Comparison of ENCODE assay signal across 23 cellular contexts in the genomic region with DNA sequence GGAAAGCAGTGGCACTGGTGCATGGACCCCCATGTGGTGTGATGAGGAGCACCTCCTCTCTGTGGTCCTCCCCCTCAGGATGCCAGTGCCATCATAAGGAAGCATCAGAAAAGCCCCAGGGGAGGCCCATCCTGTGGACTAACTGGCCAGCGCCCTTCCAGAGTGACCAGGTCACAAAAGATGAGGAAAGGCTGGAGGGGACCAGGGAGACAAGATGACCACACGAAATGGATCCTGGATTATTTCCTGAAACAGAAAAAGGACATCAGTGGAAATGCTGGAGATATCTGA.
"Had no signal": no experiment of that assay in that cellular context is flagged by ENCODE, and none has a peak within 500 bp of the region (broad histone marks: within the 10 kb centered on the region; RNA-seq: fewer than 3 reads in every experiment).

No MANE protein-coding gene starts in this region.

- H3K27ac ChIP-seq: HL-60, KMS-11, RWPE1 had no signal

- H3K9me3 Mint-ChIP-seq: IgD-negative memory B cell had no signal

- H3K9me3 ChIP-seq: SK-N-SH had no signal

- ATAC-seq: K562, Panc1, PC-3 had no signal

- H3K9ac ChIP-seq: KMS-11, SK-N-SH had no signal

- H3K36me3 Mint-ChIP-seq: IgD-negative memory B cell had no signal

- H3K4me3 ChIP-seq: K562 had no signal

- H3K4me3 Mint-ChIP-seq: IgD-negative memory B cell had no signal

- DNase-seq: Kasumi-1, MM.1S, NCI-H1092 treated with DMSO at 0.1 percent for 48 hours, NCI-H1436, NCI-H187, NCI-H2029, NCI-H2081 treated with DMSO at 0.1 percent for 48 hours, NCI-H2171, NCI-H226, NCI-H446, NCI-H510A, NCI-H524 treated with DMSO at 0.1 percent for 48 hours, NCI-H69, NCI-H774, PC-3, SHP77, SK-N-SH had no signal

- H3K27ac Mint-ChIP-seq: IgD-negative memory B cell had no signal

- H3K4me2 ChIP-seq: KMS-11, SK-N-SH had no signal
